In the genomic region with DNA sequence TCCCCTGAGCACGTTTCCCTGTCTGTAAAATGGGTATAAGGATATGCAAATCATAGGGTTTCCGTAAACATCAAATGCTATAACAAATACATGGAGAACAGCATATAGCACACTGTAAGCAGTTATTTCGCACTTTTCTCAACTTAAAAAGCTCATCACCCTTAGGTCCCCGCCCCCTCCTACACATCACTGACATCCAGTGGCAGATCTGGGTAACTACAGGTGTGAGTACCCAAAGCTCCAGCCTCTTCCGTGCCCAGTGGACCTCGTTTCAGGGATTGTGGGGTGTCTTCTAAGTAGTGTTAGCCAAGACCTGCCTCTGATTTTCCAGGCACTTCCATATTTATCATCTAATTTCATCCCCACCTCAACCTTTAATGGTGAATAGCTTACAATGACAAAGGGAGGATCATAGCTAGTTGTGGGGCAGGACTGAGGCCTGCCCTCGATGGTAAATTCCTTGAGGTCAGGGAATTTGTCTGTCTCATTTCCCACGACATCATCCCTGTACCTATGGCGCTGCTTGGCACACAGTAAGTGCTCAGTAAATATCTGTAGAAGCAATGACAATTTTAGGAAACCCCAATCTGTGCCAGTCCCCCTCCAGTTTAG, we compare ENCODE assay signal across 8 cellular contexts.
DNase-seq lines count a peak whose midpoint lies in the region; FAIRE-seq and TF ChIP-seq lines count a peak whose summit lies in the region.

No MANE protein-coding gene starts in this region.

- no peaks in the 10 kb centered on the region for H3F3A ChIP-seq in GM23248 (ENCODE audit: insufficient read depth)

- no peak overlapping the region for H3K4me2 ChIP-seq in GM23248 (ENCODE audit: unreplicated experiment)

- no peaks in the 10 kb centered on the region for H3K9me2 ChIP-seq in GM23248 (ENCODE audit: insufficient read depth)

- no peak overlapping the region for H2AFZ ChIP-seq in GM23248

- H3K9me3 ChIP-seq in GM23248 (ENCODE audit: low read depth), result no peaks in the 10 kb centered on the region

- no peaks in the 10 kb centered on the region for H4K20me1 ChIP-seq in GM23248 (ENCODE audit: insufficient read depth)

- in situ Hi-C loops in GM23248 (cut with MboI), result no loop called here

- DNase-seq in stimulated activated CD4-positive, alpha-beta T cell treated with anti-CD3 and anti-CD28 coated beads, Interleukin-1b, Interleukin-23, amount 100 ng/mL, for 48 hours, result peak; percentile 23
- DNase-seq in stimulated activated CD4-positive, alpha-beta T cell treated with anti-CD3 and anti-CD28 coated beads, Interleukin-12 subunit alpha, Interleukin-12 subunit beta, amount 100 ng/mL, for 4 hours, result no peak
- peak; percentile 77 for DNase-seq in GM23248
- peak; percentile 6 for DNase-seq in LHCN-M2 (ENCODE audit: low read depth)
- peak; percentile 50 for DNase-seq in frontal cortex (ENCODE audit: low spot score in 2 of 2)
- peak; percentile 43 for DNase-seq in retina
- no peak for DNase-seq in cortex of kidney (lab: John Stamatoyannopoulos, UW)

- H3K79me2 ChIP-seq in GM23248 (ENCODE audit: insufficient read depth), result no peaks in the 10 kb centered on the region

- no peaks in the 10 kb centered on the region for H3K36me3 ChIP-seq in GM23248 (ENCODE audit: low read depth)

- 24 to 27% methylated on average over 9 of the region's 9 CpGs for WGBS in GM23248 (ENCODE audit: low coverage in 1 of 2, low lambda C conversion rate in 2 of 2, missing lambda C conversion rate in 2 of 2), 2 experiments

- no peak overlapping the region for H3K4me3 ChIP-seq in GM23248

- H3K27ac ChIP-seq in GM23248, result no peak overlapping the region
- no peak overlapping the region for H3K27ac ChIP-seq in VCaP

- no peak for FAIRE-seq in frontal cortex (lab: Jason Lieb, UNC)

- no peaks in the 10 kb centered on the region for H3K4me1 ChIP-seq in GM23248 (ENCODE audit: insufficient read depth)

- H3K9ac ChIP-seq in GM23248, result no peak overlapping the region

- peak; percentile 90 for TF ChIP-seq CTCF in VCaP (conservative IDR thresholded peaks at IDR 0.05)

- H3K27me3 ChIP-seq in GM23248 (replicated peaks; ENCODE audit: insufficient read depth), result peaks cover 35% of the 10 kb centered on the region

Comparison
In these comparisons a context has a peak if more than half of its experiments do, and no peak if none do; other contexts are left out.
1. DNase-seq: peak in stimulated activated CD4-positive, alpha-beta T cell treated with anti-CD3 and anti-CD28 coated beads, Interleukin-1b, Interleukin-23, amount 100 ng/mL, for 48 hours (single experiment), GM23248 (single experiment), LHCN-M2 (single experiment), frontal cortex (2 of 2) and retina (single experiment); none in stimulated activated CD4-positive, alpha-beta T cell treated with anti-CD3 and anti-CD28 coated beads, Interleukin-12 subunit alpha, Interleukin-12 subunit beta, amount 100 ng/mL, for 4 hours (single experiment) and cortex of kidney (single experiment).